22 cellular contexts compared by ENCODE assay signal in the genomic region with DNA sequence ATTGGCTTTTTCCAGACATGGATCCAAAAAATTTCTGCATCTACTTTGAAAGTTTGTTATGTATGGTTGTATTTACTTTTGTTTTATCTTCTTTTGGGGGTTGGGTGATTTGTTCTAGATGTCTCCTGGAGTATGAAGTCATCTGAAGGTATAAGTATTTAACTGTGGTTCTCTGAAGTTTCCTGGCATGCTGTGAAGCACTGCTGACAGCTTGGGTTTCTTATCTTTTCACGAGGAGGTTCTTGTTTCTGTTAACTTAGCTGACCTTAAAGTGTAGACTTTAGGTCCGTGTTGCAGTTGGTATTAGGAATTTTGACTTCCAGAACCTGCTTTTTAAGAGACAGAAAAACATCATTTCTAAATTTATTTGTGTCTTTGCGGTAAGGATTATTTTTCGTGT. TPM values are rescaled to one million over a fixed set of nuclear protein-coding genes. Genes with fewer than 3 reads are reported as not detected.
A peak's percentile ranks its signal among the peaks of the same experiment; 100 is the strongest.
DNase-seq lines count a peak whose midpoint lies in the region; ATAC-seq, FAIRE-seq and TF ChIP-seq lines count a peak whose summit lies in the region.
"Had no signal": no experiment of that assay in that cellular context is flagged by ENCODE, and none has a peak within 500 bp of the region (broad histone marks: within the 10 kb centered on the region; RNA-seq: fewer than 3 reads in every experiment).

No MANE protein-coding gene starts in this region.

- no peak for TF ChIP-seq POLR2A in A549 (IDR thresholded peaks at IDR 0.05; ENCODE audit: low read length)

- H3K27me3 ChIP-seq in left lung, result no peaks in the 10 kb centered on the region

- H3K27ac Mint-ChIP-seq in activated naive CD8-positive, alpha-beta T cell treated with anti-CD3 and anti-CD28 coated beads, Interleukin-2, amount 50 U/mL, for 24 hours, result peak overlapping the region; percentile 39

- FAIRE-seq in A549 (lab: Jason Lieb, UNC), result no peak

- no peaks in the 10 kb centered on the region for H3K27me3 Mint-ChIP-seq in activated naive CD8-positive, alpha-beta T cell treated with anti-CD3 and anti-CD28 coated beads, Interleukin-2, amount 50 U/mL, for 24 hours

- peaks cover 40% of the 10 kb centered on the region for H3K36me3 Mint-ChIP-seq in activated naive CD8-positive, alpha-beta T cell treated with anti-CD3 and anti-CD28 coated beads, Interleukin-2, amount 50 U/mL, for 24 hours (ENCODE audit: low read depth)

- POLR2A ChIA-PET in A549 (lab: Yijun Ruan, JAX), result no interaction called here
- POLR2A ChIA-PET in HEK293 (lab: Yijun Ruan, JAX), result no interaction called here

- WGBS in A549 (ENCODE audit: missing lambda C conversion rate), result 50% methylated on average over 4 of the region's 4 CpGs

- H3K4me1 Mint-ChIP-seq in activated naive CD8-positive, alpha-beta T cell treated with anti-CD3 and anti-CD28 coated beads, Interleukin-2, amount 50 U/mL, for 24 hours, result peaks cover 20% of the 10 kb centered on the region

- TF ChIP-seq RAD21 in A549 (conservative IDR thresholded peaks at IDR 0.05 in 1 of 2, IDR thresholded peaks at IDR 0.05 in 1 of 2), result no peak

- peak overlapping the region; percentile 91 for H3K4me2 ChIP-seq in A549

- ATAC-seq in A549 (no peak; a peak in 1 of 6 replicates), left lung (peak; percentile 58), HG03097 (IDR thresholded peaks at IDR 0.05; ENCODE audit: low FRiP score, unreplicated experiment) (no peak), HG02588 (IDR thresholded peaks at IDR 0.05; ENCODE audit: unreplicated experiment) (no peak)
- ATAC-seq in activated naive CD8-positive, alpha-beta T cell treated with anti-CD3 and anti-CD28 coated beads, Interleukin-2, amount 50 U/mL, for 24 hours, result no peak
- no peak for ATAC-seq in stimulated activated naive CD8-positive, alpha-beta T cell treated with anti-CD3 and anti-CD28 coated beads, Interleukin-15, Interleukin-2, amounts not matched to agents 100 U/mL and 50 U/mL, for 24 hours
- ATAC-seq: activated CD4-positive, CD25-positive, alpha-beta regulatory T cell treated with anti-CD3 and anti-CD28 coated beads, Interleukin-2, amount 50 U/mL, for 24 hours; HCT116; Panc1 had no signal

- CTCF ChIA-PET in A549 (lab: Yijun Ruan, JAX) (no interaction called here), HEK293 (lab: Yijun Ruan, JAX) (interaction anchor here (0.7 kb wide), 2 partner anchors 322 to 745 kb away, joined by 3 read pairs; no protein-coding TSS in a partner anchor)

- DNase-seq in A549 (ENCODE audit: low read depth in 1 of 2, low spot score in 1 of 2) (no peak), left lung (no peak), COLO668 (lab: John Stamatoyannopoulos, UW; ENCODE audit: unreplicated experiment) (no peak)
- no peak for DNase-seq in activated naive CD8-positive, alpha-beta T cell treated with anti-CD3 and anti-CD28 coated beads, Interleukin-2, amount 50 U/mL, for 24 hours
- no peak for DNase-seq in stimulated activated naive CD8-positive, alpha-beta T cell treated with anti-CD3 and anti-CD28 coated beads, Interleukin-15, Interleukin-2, amounts not matched to agents 100 U/mL and 50 U/mL, for 24 hours
- DNase-seq: activated effector memory CD4-positive, alpha-beta T cell treated with Interleukin-2 at 50 U/mL for 16 hours; AML-193; effector CD8-positive, alpha-beta T cell; foreskin fibroblast; Kasumi-1; NCI-H1694; NCI-H510A; nucleus accumbens; SW 1271 had no signal

- no peak overlapping the region for H3K4me3 Mint-ChIP-seq in activated naive CD8-positive, alpha-beta T cell treated with anti-CD3 and anti-CD28 coated beads, Interleukin-2, amount 50 U/mL, for 24 hours

- H3K27ac ChIP-seq in A549 (peak overlapping the region in 1 of 2 experiments; percentile 34; a peak in 2 of 6 replicates), HEK293 (ENCODE audit: extremely low read depth, low read depth, low read length) (no peak overlapping the region), left lung (peak overlapping the region in 1 of 2 donors; percentile 8)
- H3K27ac ChIP-seq: HL-60, skin epidermis had no signal

- intact Hi-C loops in left lung (cut with DNase I), result no loop called here

- H3K4me3 ChIP-seq in A549 (no peak overlapping the region), HEK293 (ENCODE audit: low read depth, low read length) (no peak overlapping the region), left lung (no peak overlapping the region)
- H3K4me3 ChIP-seq: skin epidermis had no signal

- no peak for TF ChIP-seq CTCF in A549 (IDR thresholded peaks at IDR 0.05)
- TF ChIP-seq CTCF in HEK293 (tag by site-specific recombination; IDR thresholded peaks at IDR 0.05), result no peak
- no peak for TF ChIP-seq CTCF in left lung (IDR thresholded peaks at IDR 0.05)

- no peaks in the 10 kb centered on the region for H3K9me3 Mint-ChIP-seq in activated naive CD8-positive, alpha-beta T cell treated with anti-CD3 and anti-CD28 coated beads, Interleukin-2, amount 50 U/mL, for 24 hours

- no peak for TF ChIP-seq EP300 in A549 (IDR thresholded peaks at IDR 0.05)

- H3K9me3 ChIP-seq in A549 (no peaks in the 10 kb centered on the region), HEK293 (ENCODE audit: control insufficient read depth, insufficient read depth, low read depth, low read length) (no peaks in the 10 kb centered on the region), left lung (no peaks in the 10 kb centered on the region)

- peaks cover 90% of the 10 kb centered on the region for H3K4me1 ChIP-seq in A549
- peaks cover 2% of the 10 kb centered on the region; the same call in 1 of the 2 replicates for H3K4me1 ChIP-seq in HEK293 (ENCODE audit: control insufficient read depth, insufficient read depth, low read length)
- H3K4me1 ChIP-seq in left lung, result peaks cover 5 to 29% of the 10 kb centered on the region in 2 donors

- H3K36me3 ChIP-seq in HEK293 (ENCODE audit: control insufficient read depth in 2 of 2, insufficient read depth in 1 of 2, low read length in 2 of 2) (peaks cover 13 to 17% of the 10 kb centered on the region in 2 experiments), left lung (peaks cover 0 to 47% of the 10 kb centered on the region in 2 donors)

TF ChIP-seq in A549, 52 proteins besides CTCF, POLR2A, EP300 and RAD21 (continues in another document):
- no peak for TF ChIP-seq TFCP2L1 (CRISPR knock-in tag; IDR thresholded peaks at IDR 0.05)
- no peak for TF ChIP-seq ZSCAN20 (CRISPR knock-in tag; IDR thresholded peaks at IDR 0.05)
- TF ChIP-seq ZNF302 (CRISPR knock-in tag; IDR thresholded peaks at IDR 0.05), result no peak
- TF ChIP-seq MAFK (IDR thresholded peaks at IDR 0.05; ENCODE audit: partially characterized antibody), result no peak
- TF ChIP-seq TP53 (CRISPR knock-in tag; IDR thresholded peaks at IDR 0.05), result no peak
- TF ChIP-seq HEYL (CRISPR knock-in tag; IDR thresholded peaks at IDR 0.05), result no peak
- no peak for TF ChIP-seq HOXB13 (CRISPR knock-in tag; IDR thresholded peaks at IDR 0.05; ENCODE audit: low read depth)
- TF ChIP-seq, protein P1, sequence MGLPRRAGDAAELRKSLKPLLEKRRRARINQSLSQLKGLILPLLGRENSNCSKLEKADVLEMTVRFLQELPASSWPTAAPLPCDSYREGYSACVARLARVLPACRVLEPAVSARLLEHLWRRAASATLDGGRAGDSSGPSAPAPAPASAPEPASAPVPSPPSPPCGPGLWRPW (IDR thresholded peaks at IDR 0.05), result no peak
- no peak for TF ChIP-seq EHF (CRISPR knock-in tag; IDR thresholded peaks at IDR 0.05)
- no peak for TF ChIP-seq ELK1 (IDR thresholded peaks at IDR 0.05; ENCODE audit: low read depth, low read length)

TF ChIP-seq in HEK293, 187 proteins besides CTCF, POLR2A, EP300 and RAD21:
- TF ChIP-seq ZNF629 (tag by site-specific recombination; IDR thresholded peaks at IDR 0.05) (0 out of 2 replicates have a peak, but pooled peaks have one; percentile 14), TCF7L2 (IDR thresholded peaks at IDR 0.05; ENCODE audit: borderline replicate concordance, low read depth, low read length) (peak; percentile 63; the same call in 1 of the 2 replicates), ZNF792 (tag by site-specific recombination; IDR thresholded peaks at IDR 0.05) (no peak), TRIM28 (IDR thresholded peaks at IDR 0.05; ENCODE audit: borderline replicate concordance, low read length) (peak; percentile 61; the same call in 1 of the 2 replicates), PRDM6 (tag by site-specific recombination; IDR thresholded peaks at IDR 0.05) (peak; percentile 47), ZSCAN30 (tag by site-specific recombination; IDR thresholded peaks at IDR 0.05) (peak; percentile 23; the same call in 1 of the 2 replicates)
TF ChIP-seq in HEK293: peak in this region for 5.

RNA-seq across cellular contexts. Expression of gene GLS, which starts 15.9 kb away (rescaled TPM):
- polyA plus RNA-seq in A549 (2011; rRNA removed) (221 and 269 TPM in 2 replicates), A549 (2017; fragmentation: RNase III; extraction: RNeasy Plus Mini Kit Qiagen cat#74134 plus additional on column Dnase treatment) (270 to 321 TPM (median 286 TPM) in 3 replicates)
- 27.9 and 32.7 TPM in 2 replicates for polyA plus RNA-seq in A549 (2012; cell fraction: cytosol; rRNA removed)
- 49.7 and 80.3 TPM in 2 replicates for polyA plus RNA-seq in A549 (2012; cell fraction: nucleus; rRNA removed)
- 194 and 213 TPM in 2 replicates for polyA minus RNA-seq in A549 (2011; rRNA and poly(A)+ RNA removed)
- 100 to 1,000 TPM; 192 to 346 TPM for total RNA-seq in left lung
